1 cellular context compared by ENCODE assay signal in the genomic region with DNA sequence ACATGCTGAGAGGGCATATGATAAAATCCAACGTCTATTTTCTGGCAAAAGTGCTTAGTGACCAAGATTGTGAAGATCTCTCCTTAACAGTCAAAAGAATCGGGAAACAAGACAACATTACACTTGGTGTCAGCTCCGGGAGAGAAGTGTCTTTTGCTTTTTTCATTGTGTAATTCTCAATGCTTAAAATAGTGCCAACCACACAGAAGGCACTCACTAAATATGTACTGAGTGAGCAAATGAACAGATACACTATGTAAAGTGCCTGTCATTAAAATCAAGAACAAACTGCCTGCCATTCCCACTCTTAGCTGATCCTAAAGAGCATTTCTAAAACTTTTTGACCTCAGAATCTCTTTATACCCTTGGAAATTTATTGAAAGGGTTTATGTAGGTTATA.
TF ChIP-seq lines count a peak whose summit lies in the region.

No MANE protein-coding gene starts in this region.

TF ChIP-seq in A549, 52 proteins besides CTCF, POLR2A, EP300 and RAD21:
- TF ChIP-seq CBX8 (IDR thresholded peaks at IDR 0.05), result no peak
- no peak for TF ChIP-seq CHD2 (IDR thresholded peaks at IDR 0.05; ENCODE audit: low read length, partially characterized antibody)
- TF ChIP-seq, protein P1, sequence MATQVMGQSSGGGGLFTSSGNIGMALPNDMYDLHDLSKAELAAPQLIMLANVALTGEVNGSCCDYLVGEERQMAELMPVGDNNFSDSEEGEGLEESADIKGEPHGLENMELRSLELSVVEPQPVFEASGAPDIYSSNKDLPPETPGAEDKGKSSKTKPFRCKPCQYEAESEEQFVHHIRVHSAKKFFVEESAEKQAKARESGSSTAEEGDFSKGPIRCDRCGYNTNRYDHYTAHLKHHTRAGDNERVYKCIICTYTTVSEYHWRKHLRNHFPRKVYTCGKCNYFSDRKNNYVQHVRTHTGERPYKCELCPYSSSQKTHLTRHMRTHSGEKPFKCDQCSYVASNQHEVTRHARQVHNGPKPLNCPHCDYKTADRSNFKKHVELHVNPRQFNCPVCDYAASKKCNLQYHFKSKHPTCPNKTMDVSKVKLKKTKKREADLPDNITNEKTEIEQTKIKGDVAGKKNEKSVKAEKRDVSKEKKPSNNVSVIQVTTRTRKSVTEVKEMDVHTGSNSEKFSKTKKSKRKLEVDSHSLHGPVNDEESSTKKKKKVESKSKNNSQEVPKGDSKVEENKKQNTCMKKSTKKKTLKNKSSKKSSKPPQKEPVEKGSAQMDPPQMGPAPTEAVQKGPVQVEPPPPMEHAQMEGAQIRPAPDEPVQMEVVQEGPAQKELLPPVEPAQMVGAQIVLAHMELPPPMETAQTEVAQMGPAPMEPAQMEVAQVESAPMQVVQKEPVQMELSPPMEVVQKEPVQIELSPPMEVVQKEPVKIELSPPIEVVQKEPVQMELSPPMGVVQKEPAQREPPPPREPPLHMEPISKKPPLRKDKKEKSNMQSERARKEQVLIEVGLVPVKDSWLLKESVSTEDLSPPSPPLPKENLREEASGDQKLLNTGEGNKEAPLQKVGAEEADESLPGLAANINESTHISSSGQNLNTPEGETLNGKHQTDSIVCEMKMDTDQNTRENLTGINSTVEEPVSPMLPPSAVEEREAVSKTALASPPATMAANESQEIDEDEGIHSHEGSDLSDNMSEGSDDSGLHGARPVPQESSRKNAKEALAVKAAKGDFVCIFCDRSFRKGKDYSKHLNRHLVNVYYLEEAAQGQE (IDR thresholded peaks at IDR 0.05), result no peak
- no peak for TF ChIP-seq RCOR1 (IDR thresholded peaks at IDR 0.05; ENCODE audit: low read depth, low read length)
- TF ChIP-seq JUNB (IDR thresholded peaks at IDR 0.05), result no peak
- TF ChIP-seq HOXB13 (CRISPR knock-in tag; IDR thresholded peaks at IDR 0.05; ENCODE audit: low read depth), result no peak
- TF ChIP-seq TFCP2L1 (CRISPR knock-in tag; IDR thresholded peaks at IDR 0.05), result no peak
- no peak for TF ChIP-seq CEBPB (IDR thresholded peaks at IDR 0.05)
- TF ChIP-seq GATA3 (IDR thresholded peaks at IDR 0.05; ENCODE audit: borderline replicate concordance), result no peak
- no peak for TF ChIP-seq HOXB5 (CRISPR knock-in tag; IDR thresholded peaks at IDR 0.05)
- TF ChIP-seq, protein P2, sequence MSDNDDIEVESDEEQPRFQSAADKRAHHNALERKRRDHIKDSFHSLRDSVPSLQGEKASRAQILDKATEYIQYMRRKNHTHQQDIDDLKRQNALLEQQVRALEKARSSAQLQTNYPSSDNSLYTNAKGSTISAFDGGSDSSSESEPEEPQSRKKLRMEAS (IDR thresholded peaks at IDR 0.05), result no peak
- no peak for TF ChIP-seq MAFK (IDR thresholded peaks at IDR 0.05; ENCODE audit: partially characterized antibody)
- no peak for TF ChIP-seq EHMT2 (IDR thresholded peaks at IDR 0.05; ENCODE audit: low read depth)
- no peak for TF ChIP-seq ZFP36 (IDR thresholded peaks at IDR 0.05; ENCODE audit: borderline replicate concordance, partially characterized antibody)
- no peak for TF ChIP-seq HEYL (CRISPR knock-in tag; IDR thresholded peaks at IDR 0.05)
- no peak for TF ChIP-seq MYC (IDR thresholded peaks at IDR 0.05; ENCODE audit: borderline replicate concordance, low read length)
- no peak for TF ChIP-seq BHLHE40 (IDR thresholded peaks at IDR 0.05; ENCODE audit: low read depth, low read length)
- TF ChIP-seq HOXA7 (CRISPR knock-in tag; IDR thresholded peaks at IDR 0.05), result no peak
- TF ChIP-seq, protein P3, sequence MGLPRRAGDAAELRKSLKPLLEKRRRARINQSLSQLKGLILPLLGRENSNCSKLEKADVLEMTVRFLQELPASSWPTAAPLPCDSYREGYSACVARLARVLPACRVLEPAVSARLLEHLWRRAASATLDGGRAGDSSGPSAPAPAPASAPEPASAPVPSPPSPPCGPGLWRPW (IDR thresholded peaks at IDR 0.05), result no peak
- no peak for TF ChIP-seq SREBF2 (IDR thresholded peaks at IDR 0.05)
TF ChIP-seq in A549: peak in this region for 0.
